In genomic region chr4:104693601-104694201, GRCh38 we compare ENCODE assay signal across 11 cellular contexts.
DNase-seq lines count a peak whose midpoint lies in the region; ATAC-seq and TF ChIP-seq lines count a peak whose summit lies in the region.
"Had no signal": no experiment of that assay in that cellular context is flagged by ENCODE, and none has a peak within 500 bp of the region (broad histone marks: within the 10 kb centered on the region; RNA-seq: fewer than 3 reads in every experiment).

No MANE protein-coding gene starts in this region.

- no peaks in the 10 kb centered on the region for H3K9me2 ChIP-seq in OCI-LY1 (ENCODE audit: low read depth, low read length)

- H3K79me2 ChIP-seq in OCI-LY1 (ENCODE audit: insufficient read depth, low read length) = no peaks in the 10 kb centered on the region
- H3K79me2 ChIP-seq: parathyroid adenoma had no signal

- H3K4me2 ChIP-seq in OCI-LY1 (ENCODE audit: low read length) = peak overlapping the region; percentile 52

- H3K4me3 ChIP-seq in left ventricle myocardium inferior (no peak overlapping the region), OCI-LY1 (ENCODE audit: low read depth, low read length, poor library complexity, severe bottlenecking) (no peak overlapping the region), upper lobe of right lung (no peak overlapping the region)

- no peak overlapping the region for H3K9ac ChIP-seq in OCI-LY1 (ENCODE audit: low read length)
- H3K9ac ChIP-seq: parathyroid adenoma had no signal

- H3K27ac ChIP-seq in left ventricle myocardium inferior (replicated peaks) (no peak overlapping the region), OCI-LY1 (ENCODE audit: low read depth, low read length, poor library complexity, severe bottlenecking) (no peak overlapping the region), upper lobe of right lung (no peak overlapping the region)
- H3K27ac ChIP-seq: parathyroid adenoma had no signal

- no peaks in the 10 kb centered on the region for H3K4me1 Mint-ChIP-seq in endothelial cell (ENCODE audit: unreplicated experiment)
- no peaks in the 10 kb centered on the region for H3K4me1 Mint-ChIP-seq in activated naive CD8-positive, alpha-beta T cell treated with anti-CD3 and anti-CD28 coated beads, Interleukin-2, amount 50 U/mL, for 24 hours
- H3K4me1 Mint-ChIP-seq: stimulated activated effector memory CD8-positive, alpha-beta T cell treated with anti-CD3 and anti-CD28 coated beads, Interleukin-12 subunit alpha, Interleukin-12 subunit beta, amount 100 ng/mL, for 72 hours had no signal

- H3K36me3 ChIP-seq in left ventricle myocardium inferior (no peaks in the 10 kb centered on the region), OCI-LY1 (ENCODE audit: insufficient read depth, low read length) (no peaks in the 10 kb centered on the region), upper lobe of right lung (no peaks in the 10 kb centered on the region)

- H3K27me3 Mint-ChIP-seq in endothelial cell (ENCODE audit: unreplicated experiment) = no peaks in the 10 kb centered on the region
- H3K27me3 Mint-ChIP-seq in activated naive CD8-positive, alpha-beta T cell treated with anti-CD3 and anti-CD28 coated beads, Interleukin-2, amount 50 U/mL, for 24 hours = no peaks in the 10 kb centered on the region

- H3K27ac Mint-ChIP-seq in endothelial cell (ENCODE audit: unreplicated experiment) = no peak overlapping the region
- H3K27ac Mint-ChIP-seq in activated naive CD8-positive, alpha-beta T cell treated with anti-CD3 and anti-CD28 coated beads, Interleukin-2, amount 50 U/mL, for 24 hours = no peak overlapping the region
- H3K27ac Mint-ChIP-seq: stimulated activated effector memory CD8-positive, alpha-beta T cell treated with anti-CD3 and anti-CD28 coated beads, Interleukin-12 subunit alpha, Interleukin-12 subunit beta, amount 100 ng/mL, for 72 hours had no signal

- peak overlapping the region; percentile 71; the same call in 1 of the 2 replicates for H2AFZ ChIP-seq in OCI-LY1 (ENCODE audit: low read length)
- H2AFZ ChIP-seq: parathyroid adenoma had no signal

- TF ChIP-seq CTCF in left ventricle myocardium inferior (IDR thresholded peaks at IDR 0.05; ENCODE audit: borderline replicate concordance) = peak; percentile 57
- TF ChIP-seq CTCF in OCI-LY1 (IDR thresholded peaks at IDR 0.05; ENCODE audit: low read length) = peak; percentile 81
- TF ChIP-seq CTCF in endothelial cell (IDR thresholded peaks at IDR 0.05; ENCODE audit: unreplicated experiment) = peak; percentile 28
- peak; percentile 29 for TF ChIP-seq CTCF in upper lobe of right lung (IDR thresholded peaks at IDR 0.05)

- intact Hi-C loops in left ventricle myocardium inferior (cut with micrococcal nuclease) = no loop called here
- intact Hi-C loops in Right ventricle myocardium superior (cut with DNase I) = no loop called here
- intact Hi-C loops in upper lobe of right lung (cut with DNase I) = no loop called here

- no peak for DNase-seq in left ventricle myocardium inferior
- DNase-seq in Right ventricle myocardium superior = no peak
- DNase-seq in endothelial cell (ENCODE audit: low spot score) = no peak
- no peak for DNase-seq in upper lobe of right lung
- no peak for DNase-seq in activated naive CD8-positive, alpha-beta T cell treated with anti-CD3 and anti-CD28 coated beads, Interleukin-2, amount 50 U/mL, for 24 hours
- DNase-seq in NCI-H146 treated with DMSO at 0.1 percent for 48 hours (lab: John Stamatoyannopoulos, UW; ENCODE audit: unreplicated experiment) = no peak

- H3K4me1 ChIP-seq in left ventricle myocardium inferior (no peaks in the 10 kb centered on the region), OCI-LY1 (ENCODE audit: insufficient read depth, low read length, severe bottlenecking) (no peaks in the 10 kb centered on the region), upper lobe of right lung (no peaks in the 10 kb centered on the region)
- H3K4me1 ChIP-seq: Caco-2, parathyroid adenoma had no signal

- H3K9me3 Mint-ChIP-seq in endothelial cell (ENCODE audit: unreplicated experiment) = no peaks in the 10 kb centered on the region
- no peaks in the 10 kb centered on the region for H3K9me3 Mint-ChIP-seq in activated naive CD8-positive, alpha-beta T cell treated with anti-CD3 and anti-CD28 coated beads, Interleukin-2, amount 50 U/mL, for 24 hours

- no peak overlapping the region for H3K4me3 Mint-ChIP-seq in endothelial cell (ENCODE audit: unreplicated experiment)
- no peak overlapping the region for H3K4me3 Mint-ChIP-seq in activated naive CD8-positive, alpha-beta T cell treated with anti-CD3 and anti-CD28 coated beads, Interleukin-2, amount 50 U/mL, for 24 hours
- H3K4me3 Mint-ChIP-seq: stimulated activated effector memory CD8-positive, alpha-beta T cell treated with anti-CD3 and anti-CD28 coated beads, Interleukin-12 subunit alpha, Interleukin-12 subunit beta, amount 100 ng/mL, for 72 hours had no signal

- ATAC-seq in Right ventricle myocardium superior (ENCODE audit: poor library complexity) (no peak), upper lobe of right lung (no peak), GM19463 (IDR thresholded peaks at IDR 0.05; ENCODE audit: unreplicated experiment) (no peak)
- no peak for ATAC-seq in activated naive CD8-positive, alpha-beta T cell treated with anti-CD3 and anti-CD28 coated beads, Interleukin-2, amount 50 U/mL, for 24 hours
- ATAC-seq: stimulated activated effector memory CD8-positive, alpha-beta T cell treated with anti-CD3 and anti-CD28 coated beads, Interleukin-12 subunit alpha, Interleukin-12 subunit beta, amount 100 ng/mL, for 72 hours had no signal

- H4K20me1 ChIP-seq in OCI-LY1 (ENCODE audit: insufficient read depth, low read length) = no peaks in the 10 kb centered on the region

- H3K36me3 Mint-ChIP-seq in endothelial cell (ENCODE audit: low read depth, unreplicated experiment) = no peaks in the 10 kb centered on the region
- H3K36me3 Mint-ChIP-seq in activated naive CD8-positive, alpha-beta T cell treated with anti-CD3 and anti-CD28 coated beads, Interleukin-2, amount 50 U/mL, for 24 hours (ENCODE audit: low read depth) = no peaks in the 10 kb centered on the region
- H3K36me3 Mint-ChIP-seq: stimulated activated effector memory CD8-positive, alpha-beta T cell treated with anti-CD3 and anti-CD28 coated beads, Interleukin-12 subunit alpha, Interleukin-12 subunit beta, amount 100 ng/mL, for 72 hours had no signal

- H3F3A ChIP-seq in OCI-LY1 (ENCODE audit: insufficient read depth, low read length) = no peaks in the 10 kb centered on the region

- H3K9me3 ChIP-seq in left ventricle myocardium inferior (replicated peaks) (no peaks in the 10 kb centered on the region), OCI-LY1 (ENCODE audit: low read length) (no peaks in the 10 kb centered on the region), upper lobe of right lung (no peaks in the 10 kb centered on the region)
- H3K9me3 ChIP-seq: Caco-2 had no signal

- H3K27me3 ChIP-seq in left ventricle myocardium inferior (ENCODE audit: low read depth) = no peaks in the 10 kb centered on the region
- H3K27me3 ChIP-seq in OCI-LY1 (ENCODE audit: insufficient read depth, low read length) = no peaks in the 10 kb centered on the region
- no peaks in the 10 kb centered on the region for H3K27me3 ChIP-seq in upper lobe of right lung

Comparison
In these comparisons a context has a peak if more than half of its experiments do, and no peak if none do; other contexts are left out.
1. CTCF ChIP-seq: peak in every context shown above with its lines; median percentile 81 in OCI-LY1; 57 in left ventricle myocardium inferior; 29 in upper lobe of right lung; 28 in endothelial cell.